ENCODE assay signal across 17 cellular contexts in genomic region chr1:38420666-38421065, GRCh38.
"Had no signal": no experiment of that assay in that cellular context is flagged by ENCODE, and none has a peak within 500 bp of the region (broad histone marks: within the 10 kb centered on the region; RNA-seq: fewer than 3 reads in every experiment).

No MANE protein-coding gene starts in this region.

- H3K4me3 ChIP-seq: SJCRH30 had no signal

- H3K9me3 ChIP-seq: SJCRH30 had no signal

- DNase-seq: KBM-7, NCI-H1092, NCI-H1105 treated with DMSO at 0.1 percent for 48 hours, NCI-H1417 treated with DMSO at 0.1 percent for 48 hours, NCI-H146, NCI-H1694 treated with DMSO at 0.1 percent for 48 hours, NCI-H1930, NCI-H2107, NCI-H2227 treated with DMSO at 0.1 percent for 48 hours, NCI-H524, NCI-H526 treated with DMSO at 0.1 percent for 48 hours, NCI-H774, PC-3, SHP77 treated with DMSO at 0.1 percent for 48 hours, SJCRH30 had no signal

- H3K27me3 ChIP-seq: SJCRH30 had no signal

- H3K27ac ChIP-seq: RWPE1, SJCRH30 had no signal

- H3K36me3 ChIP-seq: SJCRH30 had no signal

- ATAC-seq: Panc1, PC-3 had no signal
